Comparison of ENCODE assay signal across 17 cellular contexts in the genomic region with DNA sequence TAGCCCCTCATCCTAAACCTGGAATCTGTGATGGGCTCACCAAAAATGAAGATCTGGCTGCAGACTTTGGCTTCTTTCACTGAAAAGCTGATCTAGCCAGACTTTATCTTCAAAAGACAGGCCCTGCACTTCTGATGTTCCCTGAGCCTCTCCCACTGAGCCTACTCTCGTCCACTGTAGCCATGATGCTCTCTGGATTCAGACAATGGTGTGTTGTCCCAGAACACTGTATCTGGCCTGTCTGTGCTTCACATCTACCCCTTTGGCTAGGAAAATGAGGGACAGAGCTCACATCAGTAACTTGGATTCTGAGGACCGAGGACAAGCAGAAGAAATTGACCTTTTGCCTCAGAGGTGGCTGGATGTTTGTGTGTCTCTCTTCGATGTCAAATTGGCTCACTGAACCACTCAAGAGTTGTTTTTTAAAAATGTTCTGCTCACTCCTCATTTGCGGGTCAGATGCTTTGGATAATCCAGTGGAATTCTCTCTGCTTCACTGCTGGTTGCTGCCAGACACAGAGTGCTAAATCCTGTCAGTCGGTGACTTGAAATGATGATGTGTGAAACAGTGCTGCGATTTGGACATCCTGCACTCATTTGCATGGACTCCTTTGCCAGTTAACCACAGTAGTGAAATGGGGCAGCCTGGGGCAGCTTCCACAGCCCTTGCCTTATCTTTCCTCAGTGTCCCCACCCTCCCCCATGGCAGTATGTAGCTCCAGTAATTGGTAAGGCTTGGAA.
DNase-seq lines count a peak whose midpoint lies in the region; ATAC-seq and TF ChIP-seq lines count a peak whose summit lies in the region.
"Had no signal": no experiment of that assay in that cellular context is flagged by ENCODE, and none has a peak within 500 bp of the region (broad histone marks: within the 10 kb centered on the region; RNA-seq: fewer than 3 reads in every experiment).

No MANE protein-coding gene starts in this region.

- WGBS in thyroid gland, 2 donors = 69 to 92% methylated on average over 6 of the region's 6 CpGs

- ATAC-seq in left cardiac atrium = peak; percentile 23 to 57
- no peak for ATAC-seq in left ventricle myocardium superior
- ATAC-seq in GM18519 (IDR thresholded peaks at IDR 0.05; ENCODE audit: low FRiP score, unreplicated experiment) = no peak

- H3K27me3 Mint-ChIP-seq in nephron (ENCODE audit: low read depth) = no peaks in the 10 kb centered on the region
- no peaks in the 10 kb centered on the region for H3K27me3 Mint-ChIP-seq in activated T-helper 2 cell treated with anti-CD3 and anti-CD28 coated beads, Interferon-gamma antibody, Interleukin-2, Interleukin-4, amounts not matched to agents 10 μg/mL and 5 μg/mL and 100 μg/mL, durations not matched to agents 14 hours and 24 hours and 36 hours (ENCODE audit: low read depth)
- H3K27me3 Mint-ChIP-seq: CD8-positive, alpha-beta memory T cell; type B pancreatic cell had no signal

- no peaks in the 10 kb centered on the region for H3K9me3 Mint-ChIP-seq in nephron
- H3K9me3 Mint-ChIP-seq in activated T-helper 2 cell treated with anti-CD3 and anti-CD28 coated beads, Interferon-gamma antibody, Interleukin-2, Interleukin-4, amounts not matched to agents 10 μg/mL and 5 μg/mL and 100 μg/mL, durations not matched to agents 14 hours and 24 hours and 36 hours = no peaks in the 10 kb centered on the region
- H3K9me3 Mint-ChIP-seq: CD8-positive, alpha-beta memory T cell; endodermal cell; type B pancreatic cell had no signal

- H3K27ac ChIP-seq in dorsolateral prefrontal cortex (peak overlapping the region; percentile 10 to 95 (median 89)), thyroid gland (no peak overlapping the region)
- H3K27ac ChIP-seq: brain microvascular endothelial cell had no signal

- DNase-seq in left cardiac atrium (no peak), left ventricle myocardium superior (no peak), dorsolateral prefrontal cortex (peak in 7 of 10 donors; percentile 10 to 48 (median 44)), DMS79 (lab: John Stamatoyannopoulos, UW) (no peak), thyroid gland (no peak)
- no peak for DNase-seq in activated T-helper 2 cell treated with anti-CD3 and anti-CD28 coated beads, Interferon-gamma antibody, Interleukin-2, Interleukin-4, amounts not matched to agents 10 μg/mL and 5 μg/mL and 100 μg/mL, durations not matched to agents 14 hours and 24 hours and 36 hours (ENCODE audit: low spot score)
- DNase-seq: 8988T; activated naive CD4-positive, alpha-beta T cell treated with Interleukin-2 at 50 U/mL for 16 hours; brain microvascular endothelial cell; CD8-positive, alpha-beta memory T cell; endodermal cell; NCI-H774; RPMI8226; stimulated activated CD4-positive, alpha-beta T cell treated with anti-CD3 and anti-CD28 coated beads, Interleukin-1b, Interleukin-23, amount 100 ng/mL, for 48 hours had no signal

- H3K36me3 ChIP-seq in thyroid gland = no peaks in the 10 kb centered on the region
- H3K36me3 ChIP-seq: brain microvascular endothelial cell had no signal

- TF ChIP-seq CTCF in dorsolateral prefrontal cortex (IDR thresholded peaks at IDR 0.05 in 54 of 56, conservative IDR thresholded peaks at IDR 0.05 in 2 of 56; ENCODE audit: low read depth in 1 of 56, partially characterized antibody in 56 of 56) (no peak), nephron (IDR thresholded peaks at IDR 0.05; ENCODE audit: unreplicated experiment in 3 of 3) (no peak), thyroid gland (IDR thresholded peaks at IDR 0.05) (no peak)

- no peak for TF ChIP-seq POLR2A in thyroid gland (IDR thresholded peaks at IDR 0.05)

- intact Hi-C loops in left cardiac atrium (cut with DNase I) = no loop called here
- intact Hi-C loops in left ventricle myocardium superior (cut with micrococcal nuclease) = no loop called here
- intact Hi-C loops in dorsolateral prefrontal cortex (cut with DNase I) = loop anchor here in 1 of 2 donors (5.0 to 10.0 kb wide), 5 partner anchors 43 to 212 kb away; a partner anchor contains a TSS
- intact Hi-C loops in activated T-helper 2 cell treated with anti-CD3 and anti-CD28 coated beads, Interferon-gamma antibody, Interleukin-2, Interleukin-4, amounts not matched to agents 10 μg/mL and 5 μg/mL and 100 μg/mL, durations not matched to agents 14 hours and 24 hours and 36 hours (cut with micrococcal nuclease) = no loop called here
- intact Hi-C loops in thyroid gland (cut with DNase I) = no loop called here

- H3K36me3 Mint-ChIP-seq in nephron (ENCODE audit: low read depth) = no peaks in the 10 kb centered on the region
- H3K36me3 Mint-ChIP-seq in activated T-helper 2 cell treated with anti-CD3 and anti-CD28 coated beads, Interferon-gamma antibody, Interleukin-2, Interleukin-4, amounts not matched to agents 10 μg/mL and 5 μg/mL and 100 μg/mL, durations not matched to agents 14 hours and 24 hours and 36 hours (ENCODE audit: low read depth) = no peaks in the 10 kb centered on the region

- H3K4me1 Mint-ChIP-seq in nephron = peaks cover 52% of the 10 kb centered on the region
- H3K4me1 Mint-ChIP-seq in activated T-helper 2 cell treated with anti-CD3 and anti-CD28 coated beads, Interferon-gamma antibody, Interleukin-2, Interleukin-4, amounts not matched to agents 10 μg/mL and 5 μg/mL and 100 μg/mL, durations not matched to agents 14 hours and 24 hours and 36 hours (ENCODE audit: low read depth) = no peaks in the 10 kb centered on the region
- H3K4me1 Mint-ChIP-seq: CD8-positive, alpha-beta memory T cell had no signal

- H3K4me3 ChIP-seq in dorsolateral prefrontal cortex (peak overlapping the region in 2 of 59 donors; percentile 5 to 7), thyroid gland (replicated peaks in 1 of 3) (no peak overlapping the region)

- H3K27me3 ChIP-seq in dorsolateral prefrontal cortex (no peaks in the 10 kb centered on the region), thyroid gland (no peaks in the 10 kb centered on the region)
- H3K27me3 ChIP-seq: brain microvascular endothelial cell had no signal

- peaks cover 12 to 19% of the 10 kb centered on the region in 2 donors for H3K4me1 ChIP-seq in thyroid gland

- H3K4me3 Mint-ChIP-seq in nephron = no peak overlapping the region
- H3K4me3 Mint-ChIP-seq in activated T-helper 2 cell treated with anti-CD3 and anti-CD28 coated beads, Interferon-gamma antibody, Interleukin-2, Interleukin-4, amounts not matched to agents 10 μg/mL and 5 μg/mL and 100 μg/mL, durations not matched to agents 14 hours and 24 hours and 36 hours (ENCODE audit: low read depth) = no peak overlapping the region
- H3K4me3 Mint-ChIP-seq: CD8-positive, alpha-beta memory T cell; endodermal cell; type B pancreatic cell had no signal

- H3K9me3 ChIP-seq in thyroid gland = no peaks in the 10 kb centered on the region

- peak overlapping the region; percentile 13 to 31 (median 16) for H3K27ac Mint-ChIP-seq in nephron
- H3K27ac Mint-ChIP-seq in activated T-helper 2 cell treated with anti-CD3 and anti-CD28 coated beads, Interferon-gamma antibody, Interleukin-2, Interleukin-4, amounts not matched to agents 10 μg/mL and 5 μg/mL and 100 μg/mL, durations not matched to agents 14 hours and 24 hours and 36 hours = no peak overlapping the region
- H3K27ac Mint-ChIP-seq: CD8-positive, alpha-beta memory T cell; endodermal cell; type B pancreatic cell had no signal

Comparison
In these comparisons a context has a peak if more than half of its experiments do, and no peak if none do; other contexts are left out.
1. ATAC-seq: peak in left cardiac atrium (2 of 2); none in left ventricle myocardium superior (single experiment) and GM18519 (single experiment).
2. DNase-seq: peak in dorsolateral prefrontal cortex (7 of 10); none in left cardiac atrium (single experiment), left ventricle myocardium superior (single experiment), DMS79 (single experiment), activated T-helper 2 cell treated with anti-CD3 and anti-CD28 coated beads, Interferon-gamma antibody, Interleukin-2, Interleukin-4, amounts not matched to agents 10 μg/mL and 5 μg/mL and 100 μg/mL, durations not matched to agents 14 hours and 24 hours and 36 hours (single experiment) and thyroid gland (0 of 2).
3. H3K27ac ChIP-seq: peak in dorsolateral prefrontal cortex (59 of 59); none in thyroid gland (0 of 3).